ENCODE assay signal across 1 cellular context in genomic region chr19:39877488-39877887, GRCh38. TPM values are rescaled to one million over a fixed set of nuclear protein-coding genes. Genes with fewer than 3 reads are reported as not detected.
"Had no signal": no experiment of that assay in that cellular context is flagged by ENCODE, and none has a peak within 500 bp of the region (broad histone marks: within the 10 kb centered on the region; RNA-seq: fewer than 3 reads in every experiment).

No MANE protein-coding gene starts in this region.

RNA-seq across cellular contexts. Expression of gene FCGBP, which starts 56.9 kb away (rescaled TPM):
- polyA plus RNA-seq: cardiac muscle cell had no signal
